In the genomic region with DNA sequence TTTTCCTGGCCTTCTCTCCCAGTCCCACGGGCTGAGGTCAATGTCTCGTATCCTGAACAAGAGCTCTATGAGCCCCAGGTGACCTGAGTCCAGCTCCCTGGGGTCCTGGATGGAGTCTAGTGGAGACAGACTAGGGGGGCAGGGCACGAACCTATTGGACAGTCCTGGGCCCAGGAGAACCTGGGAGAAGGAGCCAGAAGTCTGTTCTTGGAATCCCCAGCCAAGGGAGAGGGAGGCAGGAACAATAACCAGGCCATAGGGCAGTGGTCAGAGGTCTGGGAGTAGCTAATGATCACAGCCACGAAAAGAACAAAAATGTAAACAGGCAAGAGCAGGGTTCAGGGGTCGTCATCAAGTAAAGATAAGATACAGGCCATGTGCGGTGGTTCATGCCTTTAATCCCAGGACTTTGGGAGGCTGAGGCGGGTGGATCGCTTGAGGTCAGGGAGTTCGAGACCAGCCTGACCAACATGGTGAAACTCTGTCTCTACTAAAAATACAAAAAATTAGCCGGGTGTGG, we compare ENCODE assay signal across 25 cellular contexts.
A peak's percentile ranks its signal among the peaks of the same experiment; 100 is the strongest.
DNase-seq lines count a peak whose midpoint lies in the region; ATAC-seq, FAIRE-seq and TF ChIP-seq lines count a peak whose summit lies in the region.
"Had no signal": no experiment of that assay in that cellular context is flagged by ENCODE, and none has a peak within 500 bp of the region (broad histone marks: within the 10 kb centered on the region; RNA-seq: fewer than 3 reads in every experiment).

No MANE protein-coding gene starts in this region.

- BruUV-seq in Caco-2 (replicated peaks; lab: Mats Ljungman, UMichigan) (no TSS peak), HepG2 (replicated peaks; lab: Mats Ljungman, UMichigan) (no TSS peak)

- H3K36me3 ChIP-seq in Caco-2 (ENCODE audit: control insufficient read depth, insufficient read depth, low read length), result no peaks in the 10 kb centered on the region
- no peaks in the 10 kb centered on the region for H3K36me3 ChIP-seq in HepG2 (replicated peaks in 1 of 2; ENCODE audit: control insufficient read depth in 1 of 2, insufficient read depth in 2 of 2, low read length in 2 of 2)
- H3K36me3 ChIP-seq in neural progenitor cell, result no peaks in the 10 kb centered on the region
- H3K36me3 ChIP-seq: BE2C, SJSA1 had no signal

- ATAC-seq in HepG2 (peak; percentile 83), GM21786 (IDR thresholded peaks at IDR 0.05; ENCODE audit: unreplicated experiment) (no peak)
- ATAC-seq: GM23338, Right ventricle myocardium inferior had no signal

- peak overlapping the region; percentile 52 for H3K4me2 ChIP-seq in HepG2 (ENCODE audit: low read depth, low read length)
- no peak overlapping the region for H3K4me2 ChIP-seq in neural progenitor cell
- H3K4me2 ChIP-seq: GM23338, PC-9 had no signal

- H3K4me1 Mint-ChIP-seq in Caco-2 (ENCODE audit: low read depth, unreplicated experiment) (peaks cover 17% of the 10 kb centered on the region), neural progenitor cell (peaks cover 5% of the 10 kb centered on the region)
- H3K4me1 Mint-ChIP-seq: GM23338, H9 had no signal

- peak; percentile 83 for FAIRE-seq in HepG2 (lab: Jason Lieb, UNC)

- H3K27ac ChIP-seq in HepG2 (ENCODE audit: extremely low read length, insufficient read depth, low read length), result peak overlapping the region; percentile 80
- no peak overlapping the region for H3K27ac ChIP-seq in neural progenitor cell
- H3K27ac ChIP-seq: PC-9, SJSA1 had no signal

- 5% methylated on average over 10 of the region's 10 CpGs for WGBS in HepG2 (ENCODE audit: low lambda C conversion rate)

- H3K4me3 Mint-ChIP-seq in Caco-2 (ENCODE audit: unreplicated experiment) (no peak overlapping the region), neural progenitor cell (no peak overlapping the region)
- H3K4me3 Mint-ChIP-seq: CD14-positive monocyte, GM23338, H9 had no signal

- TF ChIP-seq EP300 in HepG2 (IDR thresholded peaks at IDR 0.05; ENCODE audit: low read depth in 2 of 2, low read length in 2 of 2), result peak in 1 of 2 experiments; percentile 68; a peak in 2 of 4 replicates
- no peak for TF ChIP-seq EP300 in HepG2 (CRISPR knock-in tag; IDR thresholded peaks at IDR 0.05; ENCODE audit: borderline replicate concordance)

- H3F3A ChIP-seq in neural progenitor cell (ENCODE audit: low read depth), result no peaks in the 10 kb centered on the region

- H3K9ac ChIP-seq in HepG2 (ENCODE audit: insufficient read depth, low read depth, low read length), result no peak overlapping the region
- H3K9ac ChIP-seq in neural progenitor cell, result no peak overlapping the region

- H3K27me3 ChIP-seq in Caco-2 (replicated peaks; ENCODE audit: control insufficient read depth, insufficient read depth, low read length), result no peaks in the 10 kb centered on the region
- no peaks in the 10 kb centered on the region for H3K27me3 ChIP-seq in HepG2 (ENCODE audit: control insufficient read depth in 1 of 2, insufficient read depth in 2 of 2, low read length in 2 of 2)
- no peaks in the 10 kb centered on the region for H3K27me3 ChIP-seq in neural progenitor cell
- H3K27me3 ChIP-seq: BE2C, SJSA1 had no signal

- H4K20me1 ChIP-seq in HepG2 (ENCODE audit: insufficient read depth, low read length), result no peaks in the 10 kb centered on the region
- no peaks in the 10 kb centered on the region for H4K20me1 ChIP-seq in neural progenitor cell (ENCODE audit: low read depth)

- H3K79me2 ChIP-seq in HepG2 (ENCODE audit: insufficient read depth, low read length) (no peaks in the 10 kb centered on the region), neural progenitor cell (ENCODE audit: low read depth) (no peaks in the 10 kb centered on the region)

- CTCF ChIA-PET in Caco-2 (lab: Charles Lee) (interaction anchor here (1.0 kb wide), 1 partner anchor 45 kb away, joined by 4 read pairs; no protein-coding TSS in a partner anchor), HepG2 (lab: Yijun Ruan, JAX; ENCODE audit: low intra/inter-chr PET ratio, low total read pairs) (no interaction called here)

- DNase-seq in Caco-2, result peak; percentile 46 to 85
- peak; percentile 60 for DNase-seq in amniotic epithelial cell (ENCODE audit: low read depth)
- peak; percentile 77 for DNase-seq in HepG2 (ENCODE audit: low spot score)
- DNase-seq in neural progenitor cell (ENCODE audit: low spot score), result no peak
- DNase-seq in nucleus accumbens (lab: John Stamatoyannopoulos, UW), result no peak
- DNase-seq in NCI-H1694 treated with DMSO at 0.1 percent for 48 hours (lab: John Stamatoyannopoulos, UW), result no peak
- DNase-seq in HuH-7 (ENCODE audit: low spot score), result no peak
- DNase-seq: 8988T, ACHN, BE2C, DMS153, DND-41, H9, KG1, MM.1S, NCI-H1694, NCI-H2081, NCI-H2227 treated with DMSO at 0.1 percent for 48 hours, NCI-H526 treated with DMSO at 0.1 percent for 48 hours, PC-9 had no signal

- no peak overlapping the region for H2AFZ ChIP-seq in HepG2 (ENCODE audit: low read length)
- H2AFZ ChIP-seq in neural progenitor cell (replicated peaks), result no peak overlapping the region
- H2AFZ ChIP-seq: GM23338, PC-9 had no signal

- no peak for TF ChIP-seq POLR2A in HepG2 (IDR thresholded peaks at IDR 0.05; ENCODE audit: insufficient read depth in 1 of 2, low read depth in 2 of 2, low read length in 2 of 2)

- TF ChIP-seq CTCF in Caco-2 (IDR thresholded peaks at IDR 0.05; ENCODE audit: insufficient read depth in 1 of 2, low read depth in 1 of 2, low read length in 1 of 2, severe bottlenecking in 1 of 2, unreplicated experiment in 1 of 2) (no peak), HepG2 (CRISPR knock-in tag; IDR thresholded peaks at IDR 0.05) (no peak), neural progenitor cell (IDR thresholded peaks at IDR 0.05) (no peak)

- intact Hi-C loops in Caco-2 (cut with micrococcal nuclease; ENCODE audit: unreplicated experiment), result no loop called here
- intact Hi-C loops in HepG2 (cut with micrococcal nuclease; ENCODE audit: unreplicated experiment), result no loop called here

- H3K9me3 ChIP-seq in Caco-2, result no peaks in the 10 kb centered on the region
- H3K9me3 ChIP-seq in HepG2 (ENCODE audit: low read length), result no peaks in the 10 kb centered on the region
- no peaks in the 10 kb centered on the region for H3K9me3 ChIP-seq in neural progenitor cell (ENCODE audit: low read depth)
- H3K9me3 ChIP-seq: BE2C, SJSA1 had no signal

- POLR2A ChIA-PET in Caco-2 (lab: Charles Lee) (no interaction called here), HepG2 (lab: Yijun Ruan, JAX) (interaction anchor here (0.6 to 0.8 kb wide), 2 partner anchors 28 to 914 kb away, joined by 3 read pairs; no protein-coding TSS in a partner anchor)

- H3K27me3 Mint-ChIP-seq in Caco-2 (ENCODE audit: insufficient read depth, unreplicated experiment) (no peaks in the 10 kb centered on the region), neural progenitor cell (ENCODE audit: insufficient read depth, low read depth) (peaks cover 6% of the 10 kb centered on the region)

- peak overlapping the region; percentile 42 for H3K27ac Mint-ChIP-seq in Caco-2 (ENCODE audit: unreplicated experiment)
- H3K27ac Mint-ChIP-seq in neural progenitor cell, result peak overlapping the region; percentile 51
- H3K27ac Mint-ChIP-seq: CD14-positive monocyte, GM23338 had no signal

- no peaks in the 10 kb centered on the region for H3K36me3 Mint-ChIP-seq in Caco-2 (ENCODE audit: insufficient read depth, unreplicated experiment)
- H3K36me3 Mint-ChIP-seq in neural progenitor cell, result no peaks in the 10 kb centered on the region
- H3K36me3 Mint-ChIP-seq: CD14-positive monocyte had no signal

- H3K4me1 ChIP-seq in Caco-2 (peaks cover 23% of the 10 kb centered on the region), HepG2 (ENCODE audit: insufficient read depth, low read length) (peaks cover 86% of the 10 kb centered on the region), neural progenitor cell (no peaks in the 10 kb centered on the region)
- H3K4me1 ChIP-seq: BE2C, SJSA1 had no signal

- H3K4me3 ChIP-seq in Caco-2 (ENCODE audit: low read depth, low read length) (no peak overlapping the region), HepG2 (replicated peaks in 1 of 3; ENCODE audit: insufficient read depth in 1 of 3, low read depth in 2 of 3, low read length in 3 of 3) (0 out of 6 replicates have a peak overlapping the region, but pooled peaks of 1 of the 3 experiments have one; percentile 15), neural progenitor cell (no peak overlapping the region)
- H3K4me3 ChIP-seq: GM23338, PC-9, SJSA1 had no signal

- no peak for TF ChIP-seq RAD21 in HepG2 (CRISPR knock-in tag; IDR thresholded peaks at IDR 0.05)

- H3K9me3 Mint-ChIP-seq in Caco-2 (ENCODE audit: unreplicated experiment) (no peaks in the 10 kb centered on the region), neural progenitor cell (no peaks in the 10 kb centered on the region)
- H3K9me3 Mint-ChIP-seq: GM23338, H9 had no signal

- in situ Hi-C loops in HepG2 (cut with HindIII; ENCODE audit: extremely low pct_ligation_motif_present, low pct_unique_long_range_greater_than_20kb), result no loop called here

TF ChIP-seq in HepG2, 621 proteins besides CTCF, POLR2A, EP300 and RAD21 (continues in another document):
- peak; percentile 33; the same call in 1 of the 2 replicates for TF ChIP-seq ZNF350 (CRISPR knock-in tag; IDR thresholded peaks at IDR 0.05; ENCODE audit: borderline replicate concordance, low read depth)
- TF ChIP-seq ZSCAN21 (CRISPR knock-in tag; IDR thresholded peaks at IDR 0.05; ENCODE audit: borderline replicate concordance), result 0 out of 2 replicates have a peak, but pooled peaks have one; percentile 53
- TF ChIP-seq HNF4A (CRISPR knock-in tag; IDR thresholded peaks at IDR 0.05), result peak; percentile 91
- 0 out of 2 replicates have a peak, but pooled peaks have one; percentile 15 for TF ChIP-seq KLF11 (CRISPR knock-in tag; IDR thresholded peaks at IDR 0.05)
- TF ChIP-seq KMT2B (CRISPR knock-in tag; IDR thresholded peaks at IDR 0.05), result no peak
- TF ChIP-seq, protein P1, sequence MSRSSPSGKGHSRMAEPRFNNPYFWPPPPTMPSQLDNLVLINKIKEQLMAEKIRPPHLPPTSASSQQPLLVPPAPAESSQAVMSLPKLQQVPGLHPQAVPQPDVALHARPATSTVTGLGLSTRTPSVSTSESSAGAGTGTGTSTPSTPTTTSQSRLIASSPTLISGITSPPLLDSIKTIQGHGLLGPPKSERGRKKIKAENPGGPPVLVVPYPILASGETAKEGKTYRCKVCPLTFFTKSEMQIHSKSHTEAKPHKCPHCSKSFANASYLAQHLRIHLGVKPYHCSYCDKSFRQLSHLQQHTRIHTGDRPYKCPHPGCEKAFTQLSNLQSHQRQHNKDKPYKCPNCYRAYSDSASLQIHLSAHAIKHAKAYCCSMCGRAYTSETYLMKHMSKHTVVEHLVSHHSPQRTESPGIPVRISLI (CRISPR knock-in tag; IDR thresholded peaks at IDR 0.05; ENCODE audit: borderline replicate concordance), result peak; percentile 55; the same call in 1 of the 2 replicates
- peak; percentile 48; the same call in 1 of the 2 replicates for TF ChIP-seq ZNF607 (CRISPR knock-in tag; IDR thresholded peaks at IDR 0.05; ENCODE audit: borderline replicate concordance)
- peak; percentile 13; the same call in 1 of the 2 replicates for TF ChIP-seq STAG1 (CRISPR knock-in tag; IDR thresholded peaks at IDR 0.05)

Comparison
In these comparisons a context has a peak if more than half of its experiments do, and no peak if none do; other contexts are left out.
1. DNase-seq: peak in Caco-2 (2 of 2), amniotic epithelial cell (single experiment) and HepG2 (single experiment); none in neural progenitor cell (single experiment), nucleus accumbens (0 of 56), NCI-H1694 treated with DMSO at 0.1 percent for 48 hours (single experiment) and HuH-7 (single experiment).